Comparison of ENCODE assay signal across 1 cellular context in the genomic region with DNA sequence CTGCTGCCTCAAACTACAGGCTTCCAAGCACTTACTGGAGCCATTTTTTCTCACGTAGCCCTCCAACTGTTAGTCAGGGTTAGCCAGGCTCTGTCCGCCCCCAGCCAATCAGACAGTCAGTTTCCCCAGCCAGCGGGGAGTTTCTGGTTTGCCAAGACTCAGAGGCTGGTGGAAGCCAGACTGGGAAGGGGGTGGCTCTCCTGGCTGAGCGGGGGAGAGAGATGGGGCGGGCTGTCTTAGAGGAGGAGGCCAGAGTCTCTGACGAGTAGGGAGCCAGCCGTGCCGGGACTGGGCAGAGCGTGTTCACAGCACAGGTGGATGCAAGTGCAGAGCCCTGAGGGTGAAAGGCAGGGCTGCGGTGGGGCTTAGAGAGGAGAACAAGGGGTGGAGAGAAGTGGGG.
TF ChIP-seq lines count a peak whose summit lies in the region.

No MANE protein-coding gene starts in this region.

TF ChIP-seq in H1, 55 proteins besides CTCF, POLR2A, EP300 and RAD21 (continued from another document):
- no peak for TF ChIP-seq CHD1 (IDR thresholded peaks at IDR 0.05; ENCODE audit: low read depth, low read length)
- no peak for TF ChIP-seq TAF1 (IDR thresholded peaks at IDR 0.05; ENCODE audit: low read depth, low read length)
- TF ChIP-seq TAF7 (optimal IDR thresholded peaks at IDR 0.05; ENCODE audit: borderline replicate concordance, low read depth, low read length) = no peak
- TF ChIP-seq ASH2L (IDR thresholded peaks at IDR 0.05; ENCODE audit: low read length) = no peak
- TF ChIP-seq SIN3A (conservative IDR thresholded peaks at IDR 0.05 in 1 of 2, IDR thresholded peaks at IDR 0.05 in 1 of 2; ENCODE audit: low read depth in 1 of 2, low read length in 2 of 2) = no peak
- TF ChIP-seq GTF2F1 (IDR thresholded peaks at IDR 0.05; ENCODE audit: borderline replicate concordance, low read depth, low read length) = no peak
- no peak for TF ChIP-seq TBP (IDR thresholded peaks at IDR 0.05; ENCODE audit: low read depth, low read length)
- no peak for TF ChIP-seq RBBP5 (IDR thresholded peaks at IDR 0.05; ENCODE audit: borderline replicate concordance, low read depth, low read length)
- no peak for TF ChIP-seq CBX5 (IDR thresholded peaks at IDR 0.05; ENCODE audit: low read depth, low read length)
TF ChIP-seq in H1: peak in this region for 0.
